1 cellular context compared by ENCODE assay signal in genomic region chr22:47163481-47163875, GRCh38.
TF ChIP-seq lines count a peak whose summit lies in the region.

No MANE protein-coding gene starts in this region.

TF ChIP-seq in SK-N-SH treated with all-trans-retinoic acid at 6 μM for 48 hours, 23 proteins besides CTCF, POLR2A, EP300 and RAD21 (continued from another document):
- TF ChIP-seq PATZ1 (CRISPR knock-in tag; IDR thresholded peaks at IDR 0.05; ENCODE audit: borderline replicate concordance), result no peak
- no peak for TF ChIP-seq OSR1 (CRISPR knock-in tag; IDR thresholded peaks at IDR 0.05)
- no peak for TF ChIP-seq ZFP3 (CRISPR knock-in tag; IDR thresholded peaks at IDR 0.05)
- no peak for TF ChIP-seq ZNF565 (CRISPR knock-in tag; conservative IDR thresholded peaks at IDR 0.05; ENCODE audit: low read depth)
- TF ChIP-seq CSRNP3 (CRISPR knock-in tag; IDR thresholded peaks at IDR 0.05), result no peak
- TF ChIP-seq TCF4 (CRISPR knock-in tag; IDR thresholded peaks at IDR 0.05; ENCODE audit: borderline replicate concordance), result no peak
